ENCODE assay signal across 1 cellular context in genomic region chr16:18969050-18969854, GRCh38.
TF ChIP-seq lines count a peak whose summit lies in the region.

No MANE protein-coding gene starts in this region.

TF ChIP-seq in HepG2, 621 proteins besides CTCF, POLR2A, EP300 and RAD21 (continued from another document and continues in another):
- TF ChIP-seq GABPB1 (CRISPR knock-in tag; IDR thresholded peaks at IDR 0.05) = 0 out of 2 replicates have a peak, but pooled peaks have one; percentile 21
- TF ChIP-seq YEATS2 (CRISPR knock-in tag; IDR thresholded peaks at IDR 0.05; ENCODE audit: borderline replicate concordance) = peak; percentile 57; the same call in 1 of the 2 replicates
- TF ChIP-seq TSC22D2 (CRISPR knock-in tag; IDR thresholded peaks at IDR 0.05; ENCODE audit: borderline replicate concordance) = peak; percentile 74; the same call in 1 of the 2 replicates
- no peak for TF ChIP-seq THAP7 (CRISPR knock-in tag; IDR thresholded peaks at IDR 0.05)
- TF ChIP-seq ELF3 (CRISPR knock-in tag; IDR thresholded peaks at IDR 0.05) = peak; percentile 63; the same call in 1 of the 2 replicates
- no peak for TF ChIP-seq CERS6 (CRISPR knock-in tag; IDR thresholded peaks at IDR 0.05)
- TF ChIP-seq KDM2A (CRISPR knock-in tag; IDR thresholded peaks at IDR 0.05; ENCODE audit: borderline replicate concordance, low read depth) = peak; percentile 86
- TF ChIP-seq MBNL3 (CRISPR knock-in tag; conservative IDR thresholded peaks at IDR 0.05) = no peak
- TF ChIP-seq CBFB (CRISPR knock-in tag; IDR thresholded peaks at IDR 0.05) = 0 out of 2 replicates have a peak, but pooled peaks have one; percentile 54
- TF ChIP-seq HMGXB3 (CRISPR knock-in tag; IDR thresholded peaks at IDR 0.05; ENCODE audit: borderline replicate concordance) = peak; percentile 61; the same call in 1 of the 2 replicates
- no peak for TF ChIP-seq STAT6 (CRISPR knock-in tag; IDR thresholded peaks at IDR 0.05; ENCODE audit: borderline replicate concordance)
- TF ChIP-seq ZBTB7B (CRISPR knock-in tag; IDR thresholded peaks at IDR 0.05) = no peak; the same call in 1 of the 2 replicates
- peak; percentile 44; the same call in 1 of the 2 replicates for TF ChIP-seq BHLHE40 (IDR thresholded peaks at IDR 0.05; ENCODE audit: low read length)
- no peak for TF ChIP-seq MXI1 (IDR thresholded peaks at IDR 0.05; ENCODE audit: borderline replicate concordance, low read depth, low read length)
- peak; percentile 20; the same call in 1 of the 2 replicates for TF ChIP-seq SP5 (CRISPR knock-in tag; IDR thresholded peaks at IDR 0.05; ENCODE audit: borderline replicate concordance, low read depth)
- TF ChIP-seq HOXA3 (CRISPR knock-in tag; IDR thresholded peaks at IDR 0.05) = peak; percentile 43; the same call in 1 of the 2 replicates
- 0 out of 2 replicates have a peak, but pooled peaks have one; percentile 52 for TF ChIP-seq ZBTB26 (CRISPR knock-in tag; IDR thresholded peaks at IDR 0.05; ENCODE audit: borderline replicate concordance)
- peak; percentile 87 for TF ChIP-seq ZSCAN9 (CRISPR knock-in tag; IDR thresholded peaks at IDR 0.05; ENCODE audit: borderline replicate concordance)
- 0 out of 2 replicates have a peak, but pooled peaks have one; percentile 36 for TF ChIP-seq ZNF770 (CRISPR knock-in tag; IDR thresholded peaks at IDR 0.05)
- TF ChIP-seq MXD4 (CRISPR knock-in tag; IDR thresholded peaks at IDR 0.05) = 0 out of 2 replicates have a peak, but pooled peaks have one; percentile 58
- TF ChIP-seq MYC (CRISPR knock-in tag; IDR thresholded peaks at IDR 0.05; ENCODE audit: borderline replicate concordance) = peak; percentile 28; the same call in 1 of the 2 replicates
- TF ChIP-seq NFYC (CRISPR knock-in tag; IDR thresholded peaks at IDR 0.05) = no peak
- TF ChIP-seq ZBTB33 (CRISPR knock-in tag; IDR thresholded peaks at IDR 0.05) = peak; percentile 11; the same call in 1 of the 2 replicates
- peak; percentile 44; the same call in 1 of the 2 replicates for TF ChIP-seq SMAD3 (CRISPR knock-in tag; IDR thresholded peaks at IDR 0.05)
- peak; percentile 72; the same call in 1 of the 2 replicates for TF ChIP-seq ELF4 (CRISPR knock-in tag; IDR thresholded peaks at IDR 0.05; ENCODE audit: borderline replicate concordance)
- TF ChIP-seq ZNF747 (CRISPR knock-in tag; IDR thresholded peaks at IDR 0.05; ENCODE audit: borderline replicate concordance) = no peak
- no peak for TF ChIP-seq ZNF260 (CRISPR knock-in tag; IDR thresholded peaks at IDR 0.05; ENCODE audit: borderline replicate concordance, low read depth)
- 0 out of 2 replicates have a peak, but pooled peaks have one; percentile 72 for TF ChIP-seq ZNF580 (CRISPR knock-in tag; IDR thresholded peaks at IDR 0.05; ENCODE audit: borderline replicate concordance, low read depth)
- no peak for TF ChIP-seq ZNF512 (CRISPR knock-in tag; IDR thresholded peaks at IDR 0.05)
- 0 out of 2 replicates have a peak, but pooled peaks have one; percentile 68 for TF ChIP-seq RNF219 (CRISPR knock-in tag; IDR thresholded peaks at IDR 0.05)
- no peak for TF ChIP-seq TERF1 (CRISPR knock-in tag; IDR thresholded peaks at IDR 0.05)
- TF ChIP-seq SOX5 (CRISPR knock-in tag; IDR thresholded peaks at IDR 0.05; ENCODE audit: borderline replicate concordance) = peak; percentile 42; the same call in 1 of the 2 replicates
- TF ChIP-seq RFXAP (CRISPR knock-in tag; IDR thresholded peaks at IDR 0.05; ENCODE audit: borderline replicate concordance) = peak; percentile 51; the same call in 1 of the 2 replicates
- no peak for TF ChIP-seq GPN1 (CRISPR knock-in tag; IDR thresholded peaks at IDR 0.05; ENCODE audit: borderline replicate concordance)
- TF ChIP-seq AHR (CRISPR knock-in tag; IDR thresholded peaks at IDR 0.05) = peak; percentile 77; the same call in 1 of the 2 replicates
- TF ChIP-seq ZC3H4 (CRISPR knock-in tag; IDR thresholded peaks at IDR 0.05; ENCODE audit: borderline replicate concordance) = no peak
